ENCODE assay signal across 8 cellular contexts in the genomic region with DNA sequence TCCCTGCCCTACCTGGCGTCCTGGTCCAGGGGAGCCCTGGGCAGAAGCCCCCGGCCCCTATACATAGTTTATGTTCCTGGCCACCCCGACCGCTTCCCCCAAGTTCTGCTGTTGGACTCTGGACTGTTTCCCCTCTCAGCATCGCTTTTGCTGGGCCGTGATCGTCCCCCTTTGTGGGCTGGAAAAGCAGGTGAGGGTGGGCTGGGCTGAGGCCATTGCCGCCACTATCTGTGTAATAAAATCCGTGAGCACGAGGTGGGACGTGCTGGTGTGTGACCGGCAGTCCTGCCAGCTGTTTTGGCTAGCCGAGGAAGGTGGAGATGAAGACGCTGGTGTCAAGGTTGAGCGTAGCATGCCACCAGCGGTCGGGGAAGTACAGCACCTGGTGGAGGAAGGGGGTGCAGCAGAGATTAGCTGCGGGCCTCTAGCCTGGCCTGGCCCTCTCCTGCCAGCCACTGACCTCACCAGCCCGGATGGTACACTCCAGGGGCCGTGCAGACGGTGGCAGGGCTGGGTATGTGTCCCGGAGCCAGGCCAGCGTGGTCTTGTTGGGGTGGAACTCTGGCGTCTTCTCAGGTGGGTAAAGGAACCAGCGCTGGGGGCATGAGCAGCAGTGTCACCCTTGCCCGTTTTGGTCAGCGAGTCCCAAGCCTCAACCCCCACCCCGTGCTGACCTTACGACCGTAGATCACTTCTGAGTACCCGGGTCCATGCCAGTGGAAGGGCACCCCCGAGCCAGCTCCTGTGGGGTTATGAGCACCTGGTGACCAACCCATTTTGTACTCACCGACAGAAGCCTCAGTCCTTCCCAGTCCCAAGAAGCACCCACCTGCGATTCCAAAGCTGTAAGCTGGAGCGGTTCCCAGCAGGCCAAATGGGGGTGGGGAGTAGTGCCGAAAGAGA. TPM values are rescaled to one million over a fixed set of nuclear protein-coding genes. Genes with fewer than 3 reads are reported as not detected.
DNase-seq lines count a peak whose midpoint lies in the region; ATAC-seq and TF ChIP-seq lines count a peak whose summit lies in the region.

No MANE protein-coding gene starts in this region.

- H3K4me1 Mint-ChIP-seq in activated CD4-positive, alpha-beta T cell treated with anti-CD3 and anti-CD28 coated beads, Interleukin-2, amount 10 ng/mL, durations not matched to agents 7 days and 5 days = peaks cover 41% of the 10 kb centered on the region
- H3K4me1 Mint-ChIP-seq in activated CD4-positive, alpha-beta memory T cell treated with anti-CD3 and anti-CD28 coated beads for 36 hours (ENCODE audit: low read depth) = peaks cover 33% of the 10 kb centered on the region
- peaks cover 9% of the 10 kb centered on the region for H3K4me1 Mint-ChIP-seq in glutamatergic neuron (ENCODE audit: low read depth, unreplicated experiment)
- H3K4me1 Mint-ChIP-seq in stimulated activated naive B cell treated with anti-CD40 and anti-IgM and Interleukin-4, amounts not matched to agents 10 μg/mL and 1 μg/mL and 100 μg/mL, for 72 hours = peaks cover 27 to 60% of the 10 kb centered on the region in 2 donors

- peaks cover 18% of the 10 kb centered on the region for H3K36me3 Mint-ChIP-seq in activated CD4-positive, alpha-beta T cell treated with anti-CD3 and anti-CD28 coated beads, Interleukin-2, amount 10 ng/mL, durations not matched to agents 7 days and 5 days (ENCODE audit: low read depth)
- H3K36me3 Mint-ChIP-seq in activated CD4-positive, alpha-beta memory T cell treated with anti-CD3 and anti-CD28 coated beads for 36 hours = peaks cover 21% of the 10 kb centered on the region
- H3K36me3 Mint-ChIP-seq in glutamatergic neuron (ENCODE audit: unreplicated experiment) = no peaks in the 10 kb centered on the region
- H3K36me3 Mint-ChIP-seq in stimulated activated naive B cell treated with anti-CD40 and anti-IgM and Interleukin-4, amounts not matched to agents 10 μg/mL and 1 μg/mL and 100 μg/mL, for 72 hours = peaks cover 23 to 47% of the 10 kb centered on the region in 2 donors

- intact Hi-C loops in activated CD4-positive, alpha-beta memory T cell treated with anti-CD3 and anti-CD28 coated beads for 36 hours (cut with micrococcal nuclease) = loop anchor here (5.0 kb wide), 1 partner anchor 95 kb away; no protein-coding TSS in a partner anchor
- intact Hi-C loops in Right ventricle myocardium inferior (cut with DNase I) = loop anchor here (10.0 kb wide), 1 partner anchor 1652 kb away; no protein-coding TSS in a partner anchor

- no peaks in the 10 kb centered on the region for H3K9me3 Mint-ChIP-seq in activated CD4-positive, alpha-beta T cell treated with anti-CD3 and anti-CD28 coated beads, Interleukin-2, amount 10 ng/mL, durations not matched to agents 7 days and 5 days
- no peaks in the 10 kb centered on the region for H3K9me3 Mint-ChIP-seq in activated CD4-positive, alpha-beta memory T cell treated with anti-CD3 and anti-CD28 coated beads for 36 hours
- H3K9me3 Mint-ChIP-seq in glutamatergic neuron (ENCODE audit: unreplicated experiment) = peaks cover 8% of the 10 kb centered on the region
- no peaks in the 10 kb centered on the region for H3K9me3 Mint-ChIP-seq in stimulated activated naive B cell treated with anti-CD40 and anti-IgM and Interleukin-4, amounts not matched to agents 10 μg/mL and 1 μg/mL and 100 μg/mL, for 72 hours

- POLR2A ChIA-PET in activated CD4-positive, alpha-beta T cell treated with anti-CD3 and anti-CD28 coated beads, Interleukin-2, amount 10 ng/mL, durations not matched to agents 7 days and 5 days (lab: Charles Lee) = no interaction called here
- POLR2A ChIA-PET in activated CD4-positive, alpha-beta memory T cell treated with anti-CD3 and anti-CD28 coated beads for 36 hours (lab: Charles Lee) = no interaction called here

- H3K4me3 Mint-ChIP-seq in activated CD4-positive, alpha-beta T cell treated with anti-CD3 and anti-CD28 coated beads, Interleukin-2, amount 10 ng/mL, durations not matched to agents 7 days and 5 days = peak overlapping the region; percentile 72
- peak overlapping the region; percentile 82 for H3K4me3 Mint-ChIP-seq in activated CD4-positive, alpha-beta memory T cell treated with anti-CD3 and anti-CD28 coated beads for 36 hours
- H3K4me3 Mint-ChIP-seq in glutamatergic neuron (ENCODE audit: unreplicated experiment) = peak overlapping the region; percentile 71
- peak overlapping the region; percentile 85 to 91 for H3K4me3 Mint-ChIP-seq in stimulated activated naive B cell treated with anti-CD40 and anti-IgM and Interleukin-4, amounts not matched to agents 10 μg/mL and 1 μg/mL and 100 μg/mL, for 72 hours

- H3K27me3 Mint-ChIP-seq in activated CD4-positive, alpha-beta T cell treated with anti-CD3 and anti-CD28 coated beads, Interleukin-2, amount 10 ng/mL, durations not matched to agents 7 days and 5 days = no peaks in the 10 kb centered on the region
- H3K27me3 Mint-ChIP-seq in activated CD4-positive, alpha-beta memory T cell treated with anti-CD3 and anti-CD28 coated beads for 36 hours = no peaks in the 10 kb centered on the region
- peaks cover 11% of the 10 kb centered on the region for H3K27me3 Mint-ChIP-seq in glutamatergic neuron (ENCODE audit: unreplicated experiment)
- H3K27me3 Mint-ChIP-seq in stimulated activated naive B cell treated with anti-CD40 and anti-IgM and Interleukin-4, amounts not matched to agents 10 μg/mL and 1 μg/mL and 100 μg/mL, for 72 hours = peaks cover 0 to 4% of the 10 kb centered on the region in 2 donors

- no peak for TF ChIP-seq CTCF in glutamatergic neuron (IDR thresholded peaks at IDR 0.05; ENCODE audit: partially characterized antibody, unreplicated experiment)
- no peak for TF ChIP-seq CTCF in GM20000 (IDR thresholded peaks at IDR 0.05; ENCODE audit: extremely low read depth, missing control alignments)

- CTCF ChIA-PET in activated CD4-positive, alpha-beta T cell treated with anti-CD3 and anti-CD28 coated beads, Interleukin-2, amount 10 ng/mL, durations not matched to agents 7 days and 5 days (lab: Charles Lee) = interaction anchor here (1.2 kb wide), 1 partner anchor 15 kb away, joined by 4 read pairs; a partner anchor contains a TSS
- CTCF ChIA-PET in activated CD4-positive, alpha-beta memory T cell treated with anti-CD3 and anti-CD28 coated beads for 36 hours (lab: Charles Lee) = interaction anchor here (0.6 kb wide), 1 partner anchor 42 kb away, joined by 3 read pairs; no protein-coding TSS in a partner anchor

- no peak for DNase-seq in activated CD4-positive, alpha-beta T cell treated with anti-CD3 and anti-CD28 coated beads, Interleukin-2, amount 10 ng/mL, durations not matched to agents 7 days and 5 days
- no peak for DNase-seq in activated CD4-positive, alpha-beta T cell treated with anti-CD3 and anti-CD28 coated beads for 48 hours
- no peak for DNase-seq in activated CD4-positive, alpha-beta memory T cell treated with anti-CD3 and anti-CD28 coated beads for 36 hours
- DNase-seq in glutamatergic neuron = no peak
- DNase-seq in stimulated activated naive B cell treated with anti-CD40 and anti-IgM and Interleukin-4, amounts not matched to agents 10 μg/mL and 1 μg/mL and 100 μg/mL, for 72 hours = no peak
- DNase-seq in GM20000 (ENCODE audit: low spot score) = no peak
- DNase-seq in CD1c-positive myeloid dendritic cell (ENCODE audit: extremely low spot score) = no peak
- DNase-seq in Right ventricle myocardium inferior (ENCODE audit: missing footprints) = no peak

- H3K27ac Mint-ChIP-seq in activated CD4-positive, alpha-beta T cell treated with anti-CD3 and anti-CD28 coated beads, Interleukin-2, amount 10 ng/mL, durations not matched to agents 7 days and 5 days = peak overlapping the region; percentile 66
- H3K27ac Mint-ChIP-seq in activated CD4-positive, alpha-beta memory T cell treated with anti-CD3 and anti-CD28 coated beads for 36 hours = peak overlapping the region; percentile 64
- H3K27ac Mint-ChIP-seq in glutamatergic neuron (ENCODE audit: unreplicated experiment) = no peak overlapping the region
- H3K27ac Mint-ChIP-seq in stimulated activated naive B cell treated with anti-CD40 and anti-IgM and Interleukin-4, amounts not matched to agents 10 μg/mL and 1 μg/mL and 100 μg/mL, for 72 hours = peak overlapping the region; percentile 54

- ATAC-seq in stimulated activated naive B cell treated with anti-CD40 and anti-IgM and Interleukin-4, amounts not matched to agents 10 μg/mL and 1 μg/mL and 100 μg/mL, for 72 hours (replicated peaks) = no peak
- no peak for ATAC-seq in Right ventricle myocardium inferior

RNA-seq across cellular contexts. Expression of a gene that starts 1.4 kb away (rescaled TPM):
- 10 to 100 TPM; 33.8 to 34.3 TPM for total RNA-seq in activated CD4-positive, alpha-beta T cell treated with anti-CD3 and anti-CD28 coated beads, Interleukin-2, amount 10 ng/mL, durations not matched to agents 7 days and 5 days
- total RNA-seq in activated CD4-positive, alpha-beta memory T cell treated with anti-CD3 and anti-CD28 coated beads for 36 hours = 10 to 100 TPM; 29.8 to 30.3 TPM
- total RNA-seq in glutamatergic neuron (ENCODE audit: unreplicated experiment) = 26.1 TPM
- total RNA-seq in Right ventricle myocardium inferior = 46.4 TPM

RNA-seq across cellular contexts. Expression of a gene that starts 2.5 kb away (rescaled TPM):
- 10 to 100 TPM; 68.7 to 69.7 TPM for total RNA-seq in activated CD4-positive, alpha-beta T cell treated with anti-CD3 and anti-CD28 coated beads, Interleukin-2, amount 10 ng/mL, durations not matched to agents 7 days and 5 days
- total RNA-seq in activated CD4-positive, alpha-beta memory T cell treated with anti-CD3 and anti-CD28 coated beads for 36 hours = 10 to 100 TPM; 70.9 to 74.9 TPM
- total RNA-seq in glutamatergic neuron (ENCODE audit: unreplicated experiment) = 78.3 TPM
- 120 TPM for total RNA-seq in Right ventricle myocardium inferior

RNA-seq across cellular contexts. Expression of a gene that starts 7.3 kb away (rescaled TPM):
- total RNA-seq in activated CD4-positive, alpha-beta T cell treated with anti-CD3 and anti-CD28 coated beads, Interleukin-2, amount 10 ng/mL, durations not matched to agents 7 days and 5 days = 1 to 10 TPM; 1.5 to 1.7 TPM
- under 1 TPM; 0.57 to 0.82 TPM for total RNA-seq in activated CD4-positive, alpha-beta memory T cell treated with anti-CD3 and anti-CD28 coated beads for 36 hours
- total RNA-seq in glutamatergic neuron (ENCODE audit: unreplicated experiment) (8.2 TPM), Right ventricle myocardium inferior (2.1 TPM)

RNA-seq across cellular contexts. Expression of a gene that starts 7.5 kb away (rescaled TPM):
- 10 to 100 TPM; 19.3 to 20.0 TPM for total RNA-seq in activated CD4-positive, alpha-beta T cell treated with anti-CD3 and anti-CD28 coated beads, Interleukin-2, amount 10 ng/mL, durations not matched to agents 7 days and 5 days
- total RNA-seq in activated CD4-positive, alpha-beta memory T cell treated with anti-CD3 and anti-CD28 coated beads for 36 hours = 10 to 100 TPM; 17.7 to 18.5 TPM
- 19.9 TPM for total RNA-seq in glutamatergic neuron (ENCODE audit: unreplicated experiment)
- 7.8 TPM for total RNA-seq in Right ventricle myocardium inferior

RNA-seq across cellular contexts. Expression of a gene that starts 14.8 kb away (rescaled TPM):
- total RNA-seq in activated CD4-positive, alpha-beta T cell treated with anti-CD3 and anti-CD28 coated beads, Interleukin-2, amount 10 ng/mL, durations not matched to agents 7 days and 5 days = 100 to 1,000 TPM; 128 to 150 TPM
- total RNA-seq in activated CD4-positive, alpha-beta memory T cell treated with anti-CD3 and anti-CD28 coated beads for 36 hours = 100 to 1,000 TPM; 112 to 128 TPM
- 208 TPM for total RNA-seq in glutamatergic neuron (ENCODE audit: unreplicated experiment)
- 86.0 TPM for total RNA-seq in Right ventricle myocardium inferior
